Comparison of ENCODE assay signal across 1 cellular context in the genomic region with DNA sequence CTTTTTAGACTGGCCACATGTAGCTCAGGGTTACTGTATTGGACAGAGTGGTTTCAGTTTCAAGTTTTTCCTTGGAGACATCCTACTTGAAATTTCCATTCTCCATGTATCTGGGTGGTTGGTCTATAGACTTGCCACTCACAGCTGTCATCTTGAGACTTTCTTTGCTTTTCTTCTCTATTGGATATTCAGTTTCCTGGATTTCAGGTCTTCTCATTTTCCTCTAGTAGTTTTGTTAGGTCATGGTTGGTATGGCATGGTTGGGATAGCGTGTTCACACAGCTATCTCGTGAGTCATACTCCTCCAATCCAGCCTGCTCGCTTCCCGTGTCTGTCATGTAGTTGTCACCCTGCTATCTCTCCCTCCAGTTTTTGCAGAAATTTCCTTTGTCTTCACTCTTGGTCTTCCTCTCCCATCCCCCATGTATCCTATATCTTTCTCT.
TF ChIP-seq lines count a peak whose summit lies in the region.

No MANE protein-coding gene starts in this region.

TF ChIP-seq in K562, 482 proteins besides CTCF, POLR2A, EP300 and RAD21 (continued from another document and continues in another):
- TF ChIP-seq OTX1 (CRISPR knock-in tag; IDR thresholded peaks at IDR 0.05) (no peak), PURB (CRISPR knock-in tag; IDR thresholded peaks at IDR 0.05; ENCODE audit: low read depth) (no peak), SREBF1 (IDR thresholded peaks at IDR 0.05; ENCODE audit: borderline replicate concordance, low read depth, low read length) (no peak), FOXJ3 (CRISPR knock-in tag; IDR thresholded peaks at IDR 0.05) (no peak), ZSCAN32 (CRISPR knock-in tag; IDR thresholded peaks at IDR 0.05) (no peak), SMC3 (conservative IDR thresholded peaks at IDR 0.05; ENCODE audit: insufficient read depth, low read depth, low read length) (no peak), ELF4 (CRISPR knock-in tag; IDR thresholded peaks at IDR 0.05) (no peak), ZNF76 (CRISPR knock-in tag; IDR thresholded peaks at IDR 0.05; ENCODE audit: borderline replicate concordance) (no peak), EWSR1 (IDR thresholded peaks at IDR 0.05; ENCODE audit: borderline replicate concordance, low read depth, partially characterized antibody) (no peak), NBN (IDR thresholded peaks at IDR 0.05; ENCODE audit: low read depth) (peak; percentile 59; the same call in 1 of the 2 replicates), C11orf30 (IDR thresholded peaks at IDR 0.05; ENCODE audit: low read depth) (peak; percentile 53), SMARCE1 (IDR thresholded peaks at IDR 0.05) (peak; percentile 87), HDGF (IDR thresholded peaks at IDR 0.05) (no peak; the same call in 1 of the 2 replicates), JUND (IDR thresholded peaks at IDR 0.05; ENCODE audit: borderline replicate concordance, low read depth, low read length) (peak; percentile 95), JUND (tag; IDR thresholded peaks at IDR 0.05; ENCODE audit: borderline replicate concordance, low read depth, low read length) (peak; percentile 93), KHSRP (IDR thresholded peaks at IDR 0.05) (no peak), ARID1B (IDR thresholded peaks at IDR 0.05) (peak; percentile 88), POLR2G (IDR thresholded peaks at IDR 0.05; ENCODE audit: low read depth, low read length) (no peak), TAL1 (IDR thresholded peaks at IDR 0.05) (peak; percentile 52), CBX3 (IDR thresholded peaks at IDR 0.05; ENCODE audit: borderline replicate concordance in 1 of 2, low read length in 2 of 2) (peak in 1 of 2 experiments; percentile 48; a peak in 1 of 3 replicates), KLF6 (CRISPR knock-in tag; IDR thresholded peaks at IDR 0.05; ENCODE audit: borderline replicate concordance) (no peak), ZNF121 (CRISPR knock-in tag; conservative IDR thresholded peaks at IDR 0.05) (no peak), E2F3 (CRISPR knock-in tag; IDR thresholded peaks at IDR 0.05) (no peak), ZNF224 (CRISPR knock-in tag; IDR thresholded peaks at IDR 0.05) (no peak), JUN (IDR thresholded peaks at IDR 0.05; ENCODE audit: borderline replicate concordance, low read depth, low read length) (peak; percentile 89), JUN (CRISPR knock-in tag; IDR thresholded peaks at IDR 0.05; ENCODE audit: borderline replicate concordance) (no peak)
- TF ChIP-seq, protein P1, sequence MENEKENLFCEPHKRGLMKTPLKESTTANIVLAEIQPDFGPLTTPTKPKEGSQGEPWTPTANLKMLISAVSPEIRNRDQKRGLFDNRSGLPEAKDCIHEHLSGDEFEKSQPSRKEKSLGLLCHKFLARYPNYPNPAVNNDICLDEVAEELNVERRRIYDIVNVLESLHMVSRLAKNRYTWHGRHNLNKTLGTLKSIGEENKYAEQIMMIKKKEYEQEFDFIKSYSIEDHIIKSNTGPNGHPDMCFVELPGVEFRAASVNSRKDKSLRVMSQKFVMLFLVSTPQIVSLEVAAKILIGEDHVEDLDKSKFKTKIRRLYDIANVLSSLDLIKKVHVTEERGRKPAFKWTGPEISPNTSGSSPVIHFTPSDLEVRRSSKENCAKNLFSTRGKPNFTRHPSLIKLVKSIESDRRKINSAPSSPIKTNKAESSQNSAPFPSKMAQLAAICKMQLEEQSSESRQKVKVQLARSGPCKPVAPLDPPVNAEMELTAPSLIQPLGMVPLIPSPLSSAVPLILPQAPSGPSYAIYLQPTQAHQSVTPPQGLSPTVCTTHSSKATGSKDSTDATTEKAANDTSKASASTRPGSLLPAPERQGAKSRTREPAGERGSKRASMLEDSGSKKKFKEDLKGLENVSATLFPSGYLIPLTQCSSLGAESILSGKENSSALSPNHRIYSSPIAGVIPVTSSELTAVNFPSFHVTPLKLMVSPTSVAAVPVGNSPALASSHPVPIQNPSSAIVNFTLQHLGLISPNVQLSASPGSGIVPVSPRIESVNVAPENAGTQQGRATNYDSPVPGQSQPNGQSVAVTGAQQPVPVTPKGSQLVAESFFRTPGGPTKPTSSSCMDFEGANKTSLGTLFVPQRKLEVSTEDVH (IDR thresholded peaks at IDR 0.05; ENCODE audit: low read depth, partially characterized antibody), result no peak
- TF ChIP-seq, protein P2, sequence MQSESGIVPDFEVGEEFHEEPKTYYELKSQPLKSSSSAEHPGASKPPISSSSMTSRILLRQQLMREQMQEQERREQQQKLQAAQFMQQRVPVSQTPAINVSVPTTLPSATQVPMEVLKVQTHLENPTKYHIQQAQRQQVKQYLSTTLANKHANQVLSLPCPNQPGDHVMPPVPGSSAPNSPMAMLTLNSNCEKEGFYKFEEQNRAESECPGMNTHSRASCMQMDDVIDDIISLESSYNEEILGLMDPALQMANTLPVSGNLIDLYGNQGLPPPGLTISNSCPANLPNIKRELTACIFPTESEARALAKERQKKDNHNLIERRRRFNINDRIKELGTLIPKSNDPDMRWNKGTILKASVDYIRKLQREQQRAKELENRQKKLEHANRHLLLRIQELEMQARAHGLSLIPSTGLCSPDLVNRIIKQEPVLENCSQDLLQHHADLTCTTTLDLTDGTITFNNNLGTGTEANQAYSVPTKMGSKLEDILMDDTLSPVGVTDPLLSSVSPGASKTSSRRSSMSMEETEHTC (IDR thresholded peaks at IDR 0.05), result no peak
- TF ChIP-seq, protein P3, sequence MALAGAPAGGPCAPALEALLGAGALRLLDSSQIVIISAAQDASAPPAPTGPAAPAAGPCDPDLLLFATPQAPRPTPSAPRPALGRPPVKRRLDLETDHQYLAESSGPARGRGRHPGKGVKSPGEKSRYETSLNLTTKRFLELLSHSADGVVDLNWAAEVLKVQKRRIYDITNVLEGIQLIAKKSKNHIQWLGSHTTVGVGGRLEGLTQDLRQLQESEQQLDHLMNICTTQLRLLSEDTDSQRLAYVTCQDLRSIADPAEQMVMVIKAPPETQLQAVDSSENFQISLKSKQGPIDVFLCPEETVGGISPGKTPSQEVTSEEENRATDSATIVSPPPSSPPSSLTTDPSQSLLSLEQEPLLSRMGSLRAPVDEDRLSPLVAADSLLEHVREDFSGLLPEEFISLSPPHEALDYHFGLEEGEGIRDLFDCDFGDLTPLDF (CRISPR knock-in tag; IDR thresholded peaks at IDR 0.05), result no peak
- TF ChIP-seq, protein P4, sequence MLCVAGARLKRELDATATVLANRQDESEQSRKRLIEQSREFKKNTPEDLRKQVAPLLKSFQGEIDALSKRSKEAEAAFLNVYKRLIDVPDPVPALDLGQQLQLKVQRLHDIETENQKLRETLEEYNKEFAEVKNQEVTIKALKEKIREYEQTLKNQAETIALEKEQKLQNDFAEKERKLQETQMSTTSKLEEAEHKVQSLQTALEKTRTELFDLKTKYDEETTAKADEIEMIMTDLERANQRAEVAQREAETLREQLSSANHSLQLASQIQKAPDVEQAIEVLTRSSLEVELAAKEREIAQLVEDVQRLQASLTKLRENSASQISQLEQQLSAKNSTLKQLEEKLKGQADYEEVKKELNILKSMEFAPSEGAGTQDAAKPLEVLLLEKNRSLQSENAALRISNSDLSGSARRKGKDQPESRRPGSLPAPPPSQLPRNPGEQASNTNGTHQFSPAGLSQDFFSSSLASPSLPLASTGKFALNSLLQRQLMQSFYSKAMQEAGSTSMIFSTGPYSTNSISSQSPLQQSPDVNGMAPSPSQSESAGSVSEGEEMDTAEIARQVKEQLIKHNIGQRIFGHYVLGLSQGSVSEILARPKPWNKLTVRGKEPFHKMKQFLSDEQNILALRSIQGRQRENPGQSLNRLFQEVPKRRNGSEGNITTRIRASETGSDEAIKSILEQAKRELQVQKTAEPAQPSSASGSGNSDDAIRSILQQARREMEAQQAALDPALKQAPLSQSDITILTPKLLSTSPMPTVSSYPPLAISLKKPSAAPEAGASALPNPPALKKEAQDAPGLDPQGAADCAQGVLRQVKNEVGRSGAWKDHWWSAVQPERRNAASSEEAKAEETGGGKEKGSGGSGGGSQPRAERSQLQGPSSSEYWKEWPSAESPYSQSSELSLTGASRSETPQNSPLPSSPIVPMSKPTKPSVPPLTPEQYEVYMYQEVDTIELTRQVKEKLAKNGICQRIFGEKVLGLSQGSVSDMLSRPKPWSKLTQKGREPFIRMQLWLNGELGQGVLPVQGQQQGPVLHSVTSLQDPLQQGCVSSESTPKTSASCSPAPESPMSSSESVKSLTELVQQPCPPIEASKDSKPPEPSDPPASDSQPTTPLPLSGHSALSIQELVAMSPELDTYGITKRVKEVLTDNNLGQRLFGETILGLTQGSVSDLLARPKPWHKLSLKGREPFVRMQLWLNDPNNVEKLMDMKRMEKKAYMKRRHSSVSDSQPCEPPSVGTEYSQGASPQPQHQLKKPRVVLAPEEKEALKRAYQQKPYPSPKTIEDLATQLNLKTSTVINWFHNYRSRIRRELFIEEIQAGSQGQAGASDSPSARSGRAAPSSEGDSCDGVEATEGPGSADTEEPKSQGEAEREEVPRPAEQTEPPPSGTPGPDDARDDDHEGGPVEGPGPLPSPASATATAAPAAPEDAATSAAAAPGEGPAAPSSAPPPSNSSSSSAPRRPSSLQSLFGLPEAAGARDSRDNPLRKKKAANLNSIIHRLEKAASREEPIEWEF (CRISPR knock-in tag; IDR thresholded peaks at IDR 0.05), result no peak
- TF ChIP-seq, protein P5, sequence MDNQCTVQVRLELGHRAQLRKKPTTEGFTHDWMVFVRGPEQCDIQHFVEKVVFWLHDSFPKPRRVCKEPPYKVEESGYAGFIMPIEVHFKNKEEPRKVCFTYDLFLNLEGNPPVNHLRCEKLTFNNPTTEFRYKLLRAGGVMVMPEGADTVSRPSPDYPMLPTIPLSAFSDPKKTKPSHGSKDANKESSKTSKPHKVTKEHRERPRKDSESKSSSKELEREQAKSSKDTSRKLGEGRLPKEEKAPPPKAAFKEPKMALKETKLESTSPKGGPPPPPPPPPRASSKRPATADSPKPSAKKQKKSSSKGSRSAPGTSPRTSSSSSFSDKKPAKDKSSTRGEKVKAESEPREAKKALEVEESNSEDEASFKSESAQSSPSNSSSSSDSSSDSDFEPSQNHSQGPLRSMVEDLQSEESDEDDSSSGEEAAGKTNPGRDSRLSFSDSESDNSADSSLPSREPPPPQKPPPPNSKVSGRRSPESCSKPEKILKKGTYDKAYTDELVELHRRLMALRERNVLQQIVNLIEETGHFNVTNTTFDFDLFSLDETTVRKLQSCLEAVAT (IDR thresholded peaks at IDR 0.05), result peak; percentile 36 to 42; a peak in 2 of 4 replicates
- TF ChIP-seq, protein P6, sequence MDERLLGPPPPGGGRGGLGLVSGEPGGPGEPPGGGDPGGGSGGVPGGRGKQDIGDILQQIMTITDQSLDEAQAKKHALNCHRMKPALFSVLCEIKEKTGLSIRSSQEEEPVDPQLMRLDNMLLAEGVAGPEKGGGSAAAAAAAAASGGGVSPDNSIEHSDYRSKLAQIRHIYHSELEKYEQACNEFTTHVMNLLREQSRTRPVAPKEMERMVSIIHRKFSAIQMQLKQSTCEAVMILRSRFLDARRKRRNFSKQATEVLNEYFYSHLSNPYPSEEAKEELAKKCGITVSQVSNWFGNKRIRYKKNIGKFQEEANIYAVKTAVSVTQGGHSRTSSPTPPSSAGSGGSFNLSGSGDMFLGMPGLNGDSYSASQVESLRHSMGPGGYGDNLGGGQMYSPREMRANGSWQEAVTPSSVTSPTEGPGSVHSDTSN (CRISPR knock-in tag; IDR thresholded peaks at IDR 0.05; ENCODE audit: low read depth), result peak; percentile 32; the same call in 1 of the 2 replicates
- TF ChIP-seq, protein P6 (tag; conservative IDR thresholded peaks at IDR 0.05; ENCODE audit: low read depth), result peak; percentile 71
- TF ChIP-seq, protein P7, sequence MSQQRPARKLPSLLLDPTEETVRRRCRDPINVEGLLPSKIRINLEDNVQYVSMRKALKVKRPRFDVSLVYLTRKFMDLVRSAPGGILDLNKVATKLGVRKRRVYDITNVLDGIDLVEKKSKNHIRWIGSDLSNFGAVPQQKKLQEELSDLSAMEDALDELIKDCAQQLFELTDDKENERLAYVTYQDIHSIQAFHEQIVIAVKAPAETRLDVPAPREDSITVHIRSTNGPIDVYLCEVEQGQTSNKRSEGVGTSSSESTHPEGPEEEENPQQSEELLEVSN (IDR thresholded peaks at IDR 0.05; ENCODE audit: borderline replicate concordance in 1 of 2, extremely low read depth in 1 of 2, insufficient read depth in 1 of 2, insufficient read length in 1 of 2, low read depth in 1 of 2, low read length in 1 of 2, poor library complexity in 1 of 2, severe bottlenecking in 1 of 2), result peak; percentile 61 to 77
- TF ChIP-seq, protein P8, sequence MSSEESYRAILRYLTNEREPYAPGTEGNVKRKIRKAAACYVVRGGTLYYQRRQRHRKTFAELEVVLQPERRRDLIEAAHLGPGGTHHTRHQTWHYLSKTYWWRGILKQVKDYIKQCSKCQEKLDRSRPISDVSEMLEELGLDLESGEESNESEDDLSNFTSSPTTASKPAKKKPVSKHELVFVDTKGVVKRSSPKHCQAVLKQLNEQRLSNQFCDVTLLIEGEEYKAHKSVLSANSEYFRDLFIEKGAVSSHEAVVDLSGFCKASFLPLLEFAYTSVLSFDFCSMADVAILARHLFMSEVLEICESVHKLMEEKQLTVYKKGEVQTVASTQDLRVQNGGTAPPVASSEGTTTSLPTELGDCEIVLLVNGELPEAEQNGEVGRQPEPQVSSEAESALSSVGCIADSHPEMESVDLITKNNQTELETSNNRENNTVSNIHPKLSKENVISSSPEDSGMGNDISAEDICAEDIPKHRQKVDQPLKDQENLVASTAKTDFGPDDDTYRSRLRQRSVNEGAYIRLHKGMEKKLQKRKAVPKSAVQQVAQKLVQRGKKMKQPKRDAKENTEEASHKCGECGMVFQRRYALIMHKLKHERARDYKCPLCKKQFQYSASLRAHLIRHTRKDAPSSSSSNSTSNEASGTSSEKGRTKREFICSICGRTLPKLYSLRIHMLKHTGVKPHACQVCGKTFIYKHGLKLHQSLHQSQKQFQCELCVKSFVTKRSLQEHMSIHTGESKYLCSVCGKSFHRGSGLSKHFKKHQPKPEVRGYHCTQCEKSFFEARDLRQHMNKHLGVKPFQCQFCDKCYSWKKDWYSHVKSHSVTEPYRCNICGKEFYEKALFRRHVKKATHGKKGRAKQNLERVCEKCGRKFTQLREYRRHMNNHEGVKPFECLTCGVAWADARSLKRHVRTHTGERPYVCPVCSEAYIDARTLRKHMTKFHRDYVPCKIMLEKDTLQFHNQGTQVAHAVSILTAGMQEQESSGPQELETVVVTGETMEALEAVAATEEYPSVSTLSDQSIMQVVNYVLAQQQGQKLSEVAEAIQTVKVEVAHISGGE (CRISPR knock-in tag; IDR thresholded peaks at IDR 0.05), result peak in 1 of 3 experiments; percentile 41; a peak in 1 of 6 replicates
- TF ChIP-seq, protein P9, sequence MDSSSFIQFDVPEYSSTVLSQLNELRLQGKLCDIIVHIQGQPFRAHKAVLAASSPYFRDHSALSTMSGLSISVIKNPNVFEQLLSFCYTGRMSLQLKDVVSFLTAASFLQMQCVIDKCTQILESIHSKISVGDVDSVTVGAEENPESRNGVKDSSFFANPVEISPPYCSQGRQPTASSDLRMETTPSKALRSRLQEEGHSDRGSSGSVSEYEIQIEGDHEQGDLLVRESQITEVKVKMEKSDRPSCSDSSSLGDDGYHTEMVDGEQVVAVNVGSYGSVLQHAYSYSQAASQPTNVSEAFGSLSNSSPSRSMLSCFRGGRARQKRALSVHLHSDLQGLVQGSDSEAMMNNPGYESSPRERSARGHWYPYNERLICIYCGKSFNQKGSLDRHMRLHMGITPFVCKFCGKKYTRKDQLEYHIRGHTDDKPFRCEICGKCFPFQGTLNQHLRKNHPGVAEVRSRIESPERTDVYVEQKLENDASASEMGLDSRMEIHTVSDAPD (CRISPR knock-in tag; IDR thresholded peaks at IDR 0.05), result no peak
